Comparison of ENCODE assay signal across 18 cellular contexts in the genomic region with DNA sequence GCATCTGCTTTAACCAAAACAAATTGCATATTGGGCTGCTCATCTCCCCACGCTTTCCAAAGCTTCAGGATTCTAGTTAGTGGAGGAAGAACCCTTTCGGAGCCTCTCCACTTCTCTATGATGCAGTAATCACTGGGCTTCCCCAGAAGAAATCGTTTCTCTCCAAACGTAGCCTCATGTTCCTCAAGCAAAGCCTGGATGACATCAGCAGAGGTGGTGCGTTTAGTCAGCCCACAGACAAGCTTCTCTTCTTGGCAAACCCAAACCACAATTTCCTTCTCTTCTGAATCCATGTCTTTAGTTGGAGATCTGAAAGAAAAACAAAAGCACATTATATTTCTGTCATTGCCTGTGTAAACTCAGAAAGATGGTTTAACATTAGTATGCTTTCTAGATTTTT. TPM values are rescaled to one million over a fixed set of nuclear protein-coding genes. Genes with fewer than 3 reads are reported as not detected.
DNase-seq lines count a peak whose midpoint lies in the region; ATAC-seq, FAIRE-seq and TF ChIP-seq lines count a peak whose summit lies in the region.
"Had no signal": no experiment of that assay in that cellular context is flagged by ENCODE, and none has a peak within 500 bp of the region (broad histone marks: within the 10 kb centered on the region; RNA-seq: fewer than 3 reads in every experiment).

No MANE protein-coding gene starts in this region.

- H3K27ac Mint-ChIP-seq in astrocyte (ENCODE audit: unreplicated experiment) = no peak overlapping the region
- no peak overlapping the region for H3K27ac Mint-ChIP-seq in CD4-positive, alpha-beta T cell
- H3K27ac Mint-ChIP-seq: activated CD8-positive, alpha-beta T cell treated with anti-CD3 and anti-CD28 coated beads for 36 hours had no signal

- H3K4me1 ChIP-seq in astrocyte (ENCODE audit: insufficient read depth, low read length) (peaks cover 20% of the 10 kb centered on the region), gastroesophageal sphincter (no peaks in the 10 kb centered on the region), small intestine (ENCODE audit: control insufficient read depth in 2 of 2, insufficient read depth in 1 of 2, low read depth in 1 of 2, low read length in 1 of 2) (no peaks in the 10 kb centered on the region)
- H3K4me1 ChIP-seq: SJCRH30, upper lobe of right lung had no signal

- H3K36me3 ChIP-seq in astrocyte (ENCODE audit: insufficient read depth, low read length) = no peaks in the 10 kb centered on the region
- H3K36me3 ChIP-seq in gastroesophageal sphincter = no peaks in the 10 kb centered on the region
- H3K36me3 ChIP-seq in small intestine (ENCODE audit: control insufficient read depth in 2 of 2, insufficient read depth in 2 of 2, low read length in 2 of 2) = no peaks in the 10 kb centered on the region
- H3K36me3 ChIP-seq: SJCRH30 had no signal

- H3K9me3 ChIP-seq in astrocyte (ENCODE audit: insufficient read depth, low read depth, low read length) = no peaks in the 10 kb centered on the region
- H3K9me3 ChIP-seq in gastroesophageal sphincter = no peaks in the 10 kb centered on the region
- no peaks in the 10 kb centered on the region for H3K9me3 ChIP-seq in CD4-positive, alpha-beta T cell (ENCODE audit: control insufficient read depth, low read length)
- no peaks in the 10 kb centered on the region for H3K9me3 ChIP-seq in small intestine (ENCODE audit: control insufficient read depth, low read depth)
- H3K9me3 ChIP-seq: SJCRH30, upper lobe of right lung had no signal

- H3K4me2 ChIP-seq in astrocyte (ENCODE audit: low read length) = peak overlapping the region; percentile 63

- no peaks in the 10 kb centered on the region for H3K79me2 ChIP-seq in astrocyte (ENCODE audit: insufficient read depth, low read length)

- no peaks in the 10 kb centered on the region for H4K20me1 ChIP-seq in astrocyte (ENCODE audit: insufficient read depth, low read length)

- no peaks in the 10 kb centered on the region for H3K9me3 Mint-ChIP-seq in astrocyte (ENCODE audit: unreplicated experiment)
- no peaks in the 10 kb centered on the region for H3K9me3 Mint-ChIP-seq in CD4-positive, alpha-beta T cell
- H3K9me3 Mint-ChIP-seq: activated CD8-positive, alpha-beta T cell treated with anti-CD3 and anti-CD28 coated beads for 36 hours had no signal

- TF ChIP-seq POLR2A in gastroesophageal sphincter (IDR thresholded peaks at IDR 0.05) = no peak

- TF ChIP-seq EP300 in gastroesophageal sphincter (IDR thresholded peaks at IDR 0.05) = no peak

- CTCF ChIA-PET in CD4-positive, alpha-beta T cell (lab: Charles Lee) = no interaction called here

- FAIRE-seq in astrocyte (lab: Jason Lieb, UNC) (peak; percentile 81), small intestine (lab: Jason Lieb, UNC) (no peak)
- FAIRE-seq: colon, G401.6 had no signal

- ATAC-seq in gastroesophageal sphincter (peak; percentile 43), HG03571 (IDR thresholded peaks at IDR 0.05; ENCODE audit: unreplicated experiment) (no peak)
- ATAC-seq in CD4-positive, alpha-beta T cell (ENCODE audit: poor library complexity) = no peak
- ATAC-seq: activated CD8-positive, alpha-beta T cell treated with anti-CD3 and anti-CD28 coated beads for 36 hours; upper lobe of right lung had no signal

- H3K27me3 Mint-ChIP-seq in astrocyte (ENCODE audit: low read depth, unreplicated experiment) = no peaks in the 10 kb centered on the region
- no peaks in the 10 kb centered on the region for H3K27me3 Mint-ChIP-seq in CD4-positive, alpha-beta T cell
- H3K27me3 Mint-ChIP-seq: activated CD8-positive, alpha-beta T cell treated with anti-CD3 and anti-CD28 coated beads for 36 hours had no signal

- intact Hi-C loops in CD4-positive, alpha-beta T cell (cut with DNase I, micrococcal nuclease) = no loop called here

- no peaks in the 10 kb centered on the region for H3K36me3 Mint-ChIP-seq in astrocyte (ENCODE audit: low read depth, unreplicated experiment)
- no peaks in the 10 kb centered on the region for H3K36me3 Mint-ChIP-seq in CD4-positive, alpha-beta T cell (ENCODE audit: low read depth)

- H3K4me3 Mint-ChIP-seq in astrocyte (ENCODE audit: unreplicated experiment) = no peak overlapping the region
- no peak overlapping the region for H3K4me3 Mint-ChIP-seq in CD4-positive, alpha-beta T cell
- H3K4me3 Mint-ChIP-seq: activated CD8-positive, alpha-beta T cell treated with anti-CD3 and anti-CD28 coated beads for 36 hours had no signal

- H3K4me3 ChIP-seq in astrocyte (ENCODE audit: insufficient read depth, low read depth, low read length) (no peak overlapping the region), gastroesophageal sphincter (no peak overlapping the region), small intestine (ENCODE audit: low read depth in 1 of 2, low read length in 2 of 2) (no peak overlapping the region)
- H3K4me3 ChIP-seq: SJCRH30, upper lobe of right lung had no signal

- peaks cover 28% of the 10 kb centered on the region for H3K4me1 Mint-ChIP-seq in astrocyte (ENCODE audit: low read depth, unreplicated experiment)
- no peaks in the 10 kb centered on the region for H3K4me1 Mint-ChIP-seq in CD4-positive, alpha-beta T cell (ENCODE audit: low read depth)

- H3K27ac ChIP-seq in astrocyte (ENCODE audit: low read depth, low read length) (no peak overlapping the region), gastroesophageal sphincter (no peak overlapping the region), small intestine (ENCODE audit: low read depth in 1 of 2, low read length in 1 of 2) (no peak overlapping the region)
- no peak overlapping the region for H3K27ac ChIP-seq in CD4-positive, alpha-beta T cell (ENCODE audit: low read depth, low read length)
- H3K27ac ChIP-seq: SJCRH30, upper lobe of right lung had no signal

- peak; percentile 61 for DNase-seq in A172 (ENCODE audit: low spot score)
- DNase-seq in HCEC 1CT = peak; percentile 57
- DNase-seq in astrocyte (ENCODE audit: low read depth) = peak; percentile 91
- DNase-seq in middle frontal gyrus (ENCODE audit: extremely low spot score, low spot score) = no peak
- no peak for DNase-seq in CD4-positive, alpha-beta T cell
- DNase-seq in small intestine = no peak
- DNase-seq: ACHN; activated CD8-positive, alpha-beta T cell treated with anti-CD3 and anti-CD28 coated beads for 36 hours; IMR-90; NCI-H1105 treated with DMSO at 0.1 percent for 48 hours; posterior cingulate gyrus; SJCRH30; stimulated activated naive CD4-positive, alpha-beta T cell treated with Interleukin-2 at 50 U/mL for 16 hours; upper lobe of right lung had no signal

- no peaks in the 10 kb centered on the region for H3K27me3 ChIP-seq in astrocyte (ENCODE audit: insufficient read depth, low read length)
- no peaks in the 10 kb centered on the region for H3K27me3 ChIP-seq in gastroesophageal sphincter
- H3K27me3 ChIP-seq in CD4-positive, alpha-beta T cell (ENCODE audit: control insufficient read depth, insufficient read depth, low read length) = no peaks in the 10 kb centered on the region
- no peaks in the 10 kb centered on the region for H3K27me3 ChIP-seq in small intestine (ENCODE audit: control insufficient read depth in 2 of 2, insufficient read depth in 2 of 2, low read length in 2 of 2)
- H3K27me3 ChIP-seq: SJCRH30, upper lobe of right lung had no signal

- WGBS in gastroesophageal sphincter (ENCODE audit: low coverage in 1 of 2), 2 donors = 48 to 100% methylated on average over 1 to 5 of the region's 5 CpGs
- WGBS in small intestine, 3 donors = 47 to 78% (median 73%) methylated on average over 5 of the region's 5 CpGs

- no peak overlapping the region for H3K9ac ChIP-seq in astrocyte (ENCODE audit: low read length)

- POLR2A ChIA-PET in CD4-positive, alpha-beta T cell (lab: Charles Lee) = no interaction called here

- TF ChIP-seq CTCF in astrocyte (IDR thresholded peaks at IDR 0.05; ENCODE audit: insufficient read depth, low read depth, low read length) = no peak
- no peak for TF ChIP-seq CTCF in gastroesophageal sphincter (IDR thresholded peaks at IDR 0.05)
- TF ChIP-seq CTCF in CD4-positive, alpha-beta T cell (IDR thresholded peaks at IDR 0.05) = no peak

- H2AFZ ChIP-seq in astrocyte (ENCODE audit: low read depth, low read length) = no peak overlapping the region

RNA-seq across cellular contexts. Expression of gene RASSF9, which starts 30.6 kb away (rescaled TPM):
- total RNA-seq in A172 (2014; rRNA removed; shearing (Covaris generic)) = 0.74 and 1.4 TPM in 2 replicates
- total RNA-seq in astrocyte (0.62 and 0.68 TPM in 2 replicates), gastroesophageal sphincter (1 to 10 TPM; 1.6 to 6.1 (median 2.5) TPM)
- not detected for total RNA-seq in CD4-positive, alpha-beta T cell
- 1 to 10 TPM in 1 of 3 donors, under 1 TPM in 2; 0.27 to 1.5 (median 0.45) TPM for polyA plus RNA-seq in small intestine
- total RNA-seq: activated CD8-positive, alpha-beta T cell treated with anti-CD3 and anti-CD28 coated beads for 36 hours had no signal

Comparison
In these comparisons a context has a peak if more than half of its experiments do, and no peak if none do; other contexts are left out.
1. DNase-seq: peak in A172 (single experiment), HCEC 1CT (single experiment) and astrocyte (single experiment); none in middle frontal gyrus (single experiment), CD4-positive, alpha-beta T cell (0 of 10) and small intestine (single experiment).